28 cellular contexts compared by ENCODE assay signal in the genomic region with DNA sequence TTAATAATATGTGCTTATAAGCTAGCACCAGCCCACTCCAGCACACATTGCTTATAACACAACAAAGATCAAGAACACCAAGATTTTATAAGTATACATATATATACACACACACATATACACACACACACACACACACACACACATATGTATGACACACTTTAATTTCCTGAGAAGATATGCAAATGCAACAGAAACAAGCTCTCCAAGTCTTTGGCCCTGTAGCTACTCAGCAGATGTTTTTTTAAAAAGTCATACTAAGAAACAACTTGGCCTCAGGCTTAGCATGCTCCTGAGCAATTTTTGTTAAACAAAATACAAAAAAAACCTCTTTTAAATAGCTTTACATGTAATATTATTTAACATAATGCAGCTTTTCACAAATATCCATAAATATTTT. TPM values are rescaled to one million over a fixed set of nuclear protein-coding genes. Genes with fewer than 3 reads are reported as not detected.
"Had no signal": no experiment of that assay in that cellular context is flagged by ENCODE, and none has a peak within 500 bp of the region (broad histone marks: within the 10 kb centered on the region; RNA-seq: fewer than 3 reads in every experiment).

No MANE protein-coding gene starts in this region.

- ATAC-seq: left cardiac atrium, natural killer cell had no signal

- H3K36me3 Mint-ChIP-seq: memory B cell, natural killer cell had no signal

- H3K4me1 ChIP-seq: esophagus muscularis mucosa, left ventricle myocardium inferior, lower lobe of right lung, right atrium auricular region, sigmoid colon, transverse colon had no signal

- H3K36me3 ChIP-seq: esophagus muscularis mucosa, left ventricle myocardium inferior, lower lobe of right lung, right atrium auricular region, sigmoid colon, stomach, thoracic aorta, transverse colon had no signal

- H3K9me3 ChIP-seq: esophagus muscularis mucosa, left ventricle myocardium inferior, lower lobe of right lung, right atrium auricular region, sigmoid colon, stomach, thoracic aorta, transverse colon had no signal

- H3K27ac ChIP-seq: dorsolateral prefrontal cortex, epithelial cell of prostate, esophagus muscularis mucosa, hepatocyte, left ventricle myocardium inferior, lower lobe of right lung, right atrium auricular region, sigmoid colon, skin epidermis, stomach, thoracic aorta, transverse colon had no signal

- H3K9me3 Mint-ChIP-seq: memory B cell, natural killer cell, neural crest cell had no signal

- H3K27me3 Mint-ChIP-seq: memory B cell had no signal

- H3K4me3 ChIP-seq: dorsolateral prefrontal cortex, esophagus muscularis mucosa, hepatocyte, left ventricle myocardium inferior, lower lobe of right lung, right atrium auricular region, sigmoid colon, skin epidermis, stomach, thoracic aorta, transverse colon had no signal

- H3K4me3 Mint-ChIP-seq: memory B cell, mesothelial cell of epicardium, natural killer cell, neural crest cell had no signal

- H3K4me1 Mint-ChIP-seq: mesothelial cell of epicardium, neural crest cell had no signal

- H3K27me3 ChIP-seq: dorsolateral prefrontal cortex, esophagus muscularis mucosa, hepatocyte, right atrium auricular region, sigmoid colon, stomach, transverse colon had no signal

- DNase-seq: cortex of kidney; dorsolateral prefrontal cortex; effector memory CD4-positive, alpha-beta T cell; foreskin melanocyte; head of caudate nucleus; kidney; left cardiac atrium; left ventricle myocardium inferior; lower lobe of right lung; natural killer cell; sigmoid colon; stimulated activated CD4-positive, alpha-beta T cell treated with anti-CD3 and anti-CD28 coated beads, Interleukin-2, amount 100 ng/mL, for 24 hours; stimulated activated CD4-positive, alpha-beta T cell treated with anti-CD3 and anti-CD28 coated beads, Interleukin-4, amount 100 ng/mL, for 4 hours; stimulated activated naive CD4-positive, alpha-beta T cell; stomach; substantia nigra; transverse colon had no signal

- H3K27ac Mint-ChIP-seq: memory B cell, natural killer cell had no signal

- FAIRE-seq: kidney had no signal

RNA-seq across cellular contexts. Expression of a gene that starts 11.1 kb away (rescaled TPM):
- total RNA-seq: kidney, left ventricle myocardium inferior, neural crest cell, osteocyte, right atrium auricular region, stomach, transverse colon had no signal
- polyA plus RNA-seq: hepatocyte, urinary bladder had no signal
